12 cellular contexts compared by ENCODE assay signal in genomic region chr6:159973406-159973805, GRCh38. TPM values are rescaled to one million over a fixed set of nuclear protein-coding genes. Genes with fewer than 3 reads are reported as not detected.
DNase-seq lines count a peak whose midpoint lies in the region; ATAC-seq and TF ChIP-seq lines count a peak whose summit lies in the region.
"Had no signal": no experiment of that assay in that cellular context is flagged by ENCODE, and none has a peak within 500 bp of the region (broad histone marks: within the 10 kb centered on the region; RNA-seq: fewer than 3 reads in every experiment).

No MANE protein-coding gene starts in this region.

- no peak overlapping the region for H3K9ac ChIP-seq in skeletal muscle satellite cell (ENCODE audit: low read depth, low read length)

- H3K27ac Mint-ChIP-seq in activated CD8-positive, alpha-beta memory T cell treated with anti-CD3 and anti-CD28 coated beads, Interleukin-2, amount 10 ng/mL, durations not matched to agents 7 days and 5 days = peak overlapping the region; percentile 83
- H3K27ac Mint-ChIP-seq in central memory CD8-positive, alpha-beta T cell (ENCODE audit: low read depth) = peak overlapping the region; percentile 12
- H3K27ac Mint-ChIP-seq: B cell had no signal

- intact Hi-C loops in prostate gland (cut with DNase I) = loop anchor here (5.0 kb wide), 1 partner anchor 54 kb away; no protein-coding TSS in a partner anchor

- no peaks in the 10 kb centered on the region for H3K36me3 ChIP-seq in skeletal muscle satellite cell (ENCODE audit: insufficient read depth, low read length)
- H3K36me3 ChIP-seq in prostate gland = no peaks in the 10 kb centered on the region
- H3K36me3 ChIP-seq: thoracic aorta had no signal

- in situ Hi-C loops in GM13977 (cut with MboI; ENCODE audit: low pct_unique_long_range_greater_than_20kb, low sequenced_read_pairs, unreplicated experiment) = no loop called here

- H3K9me3 ChIP-seq in skeletal muscle satellite cell (replicated peaks; ENCODE audit: low read length) (no peaks in the 10 kb centered on the region), prostate gland (no peaks in the 10 kb centered on the region)
- H3K9me3 ChIP-seq: thoracic aorta had no signal

- no peak for TF ChIP-seq CTCF in prostate gland (IDR thresholded peaks at IDR 0.05)
- TF ChIP-seq CTCF in GM13977 (IDR thresholded peaks at IDR 0.05; ENCODE audit: extremely low read depth, insufficient read depth, missing control alignments) = no peak

- H3K4me1 ChIP-seq in skeletal muscle satellite cell (ENCODE audit: control insufficient read depth, insufficient read depth, low read length) (peaks cover 57% of the 10 kb centered on the region), prostate gland (replicated peaks) (peaks cover 7% of the 10 kb centered on the region)

- H3K27me3 ChIP-seq in skeletal muscle satellite cell (ENCODE audit: control insufficient read depth, insufficient read depth, low read length) (no peaks in the 10 kb centered on the region), prostate gland (replicated peaks; ENCODE audit: insufficient read depth) (no peaks in the 10 kb centered on the region)

- peaks cover 11% of the 10 kb centered on the region for H3K36me3 Mint-ChIP-seq in activated CD8-positive, alpha-beta memory T cell treated with anti-CD3 and anti-CD28 coated beads, Interleukin-2, amount 10 ng/mL, durations not matched to agents 7 days and 5 days
- peaks cover 5% of the 10 kb centered on the region for H3K36me3 Mint-ChIP-seq in central memory CD8-positive, alpha-beta T cell (ENCODE audit: insufficient read depth)

- no peaks in the 10 kb centered on the region for H3K9me3 Mint-ChIP-seq in activated CD8-positive, alpha-beta memory T cell treated with anti-CD3 and anti-CD28 coated beads, Interleukin-2, amount 10 ng/mL, durations not matched to agents 7 days and 5 days (ENCODE audit: low read depth)
- H3K9me3 Mint-ChIP-seq in central memory CD8-positive, alpha-beta T cell = no peaks in the 10 kb centered on the region
- H3K9me3 Mint-ChIP-seq: dendritic cell treated with granulocyte-macrophage colony-stimulating factor and Interleukin-4, amounts not matched to agents 40 ng/mL and 50 ng/mL, for 4 days had no signal

- H3K4me3 ChIP-seq in skeletal muscle satellite cell (ENCODE audit: low read length) (no peak overlapping the region), prostate gland (no peak overlapping the region)
- H3K4me3 ChIP-seq: thoracic aorta had no signal

- H3K27ac ChIP-seq in prostate gland = no peak overlapping the region
- H3K27ac ChIP-seq: thoracic aorta had no signal

- DNase-seq in activated CD8-positive, alpha-beta memory T cell treated with anti-CD3 and anti-CD28 coated beads, Interleukin-2, amount 10 ng/mL, durations not matched to agents 7 days and 5 days = no peak
- DNase-seq in activated CD8-positive, alpha-beta memory T cell treated with anti-CD3 and anti-CD28 coated beads for 24 hours = no peak
- DNase-seq in NCI-H69 (lab: John Stamatoyannopoulos, UW) (peak; percentile 51), prostate gland (ENCODE audit: low spot score) (no peak), GM13977 (ENCODE audit: low spot score) (no peak)
- DNase-seq in central memory CD8-positive, alpha-beta T cell (ENCODE audit: low spot score in 2 of 2) = no peak

- H3K4me1 Mint-ChIP-seq in activated CD8-positive, alpha-beta memory T cell treated with anti-CD3 and anti-CD28 coated beads, Interleukin-2, amount 10 ng/mL, durations not matched to agents 7 days and 5 days = peaks cover 82% of the 10 kb centered on the region
- H3K4me1 Mint-ChIP-seq in central memory CD8-positive, alpha-beta T cell = peaks cover 76% of the 10 kb centered on the region

- H3K4me3 Mint-ChIP-seq in activated CD8-positive, alpha-beta memory T cell treated with anti-CD3 and anti-CD28 coated beads, Interleukin-2, amount 10 ng/mL, durations not matched to agents 7 days and 5 days = peak overlapping the region; percentile 38
- no peak overlapping the region for H3K4me3 Mint-ChIP-seq in central memory CD8-positive, alpha-beta T cell
- H3K4me3 Mint-ChIP-seq: B cell; dendritic cell treated with granulocyte-macrophage colony-stimulating factor and Interleukin-4, amounts not matched to agents 40 ng/mL and 50 ng/mL, for 4 days had no signal

- ATAC-seq in activated CD8-positive, alpha-beta memory T cell treated with anti-CD3 and anti-CD28 coated beads, Interleukin-2, amount 10 ng/mL, durations not matched to agents 7 days and 5 days = no peak
- no peak for ATAC-seq in central memory CD8-positive, alpha-beta T cell (replicated peaks; ENCODE audit: extremely low read depth, poor library complexity, severe bottlenecking)
- no peak for ATAC-seq in GM21529 (IDR thresholded peaks at IDR 0.05; ENCODE audit: unreplicated experiment)
- ATAC-seq: left lobe of liver had no signal

- 45% methylated on average over 2 of the region's 2 CpGs for WGBS in prostate gland

- CTCF ChIA-PET in activated CD8-positive, alpha-beta memory T cell treated with anti-CD3 and anti-CD28 coated beads, Interleukin-2, amount 10 ng/mL, durations not matched to agents 7 days and 5 days (lab: Charles Lee) = interaction anchor here (1.5 to 1.7 kb wide), 2 partner anchors 8 to 10 kb away, joined by 4 to 5 read pairs; no protein-coding TSS in a partner anchor

- no peaks in the 10 kb centered on the region for H3K27me3 Mint-ChIP-seq in activated CD8-positive, alpha-beta memory T cell treated with anti-CD3 and anti-CD28 coated beads, Interleukin-2, amount 10 ng/mL, durations not matched to agents 7 days and 5 days
- no peaks in the 10 kb centered on the region for H3K27me3 Mint-ChIP-seq in central memory CD8-positive, alpha-beta T cell
- H3K27me3 Mint-ChIP-seq: B cell had no signal

- no peak for TF ChIP-seq POLR2A in prostate gland (IDR thresholded peaks at IDR 0.05)

- H3K4me2 ChIP-seq in skeletal muscle satellite cell (ENCODE audit: low read length) = peak overlapping the region; percentile 10

RNA-seq across cellular contexts. Expression of gene IGF2R, which starts 4.5 kb away (rescaled TPM):
- total RNA-seq in activated CD8-positive, alpha-beta memory T cell treated with anti-CD3 and anti-CD28 coated beads, Interleukin-2, amount 10 ng/mL, durations not matched to agents 7 days and 5 days = 10 to 100 TPM; 74.5 to 83.1 TPM
- total RNA-seq in skeletal muscle satellite cell (2012; rRNA removed) = 86.5 and 116 TPM in 2 replicates
- 10 to 100 TPM; 60.3 to 91.3 TPM for total RNA-seq in prostate gland
